27 cellular contexts compared by ENCODE assay signal in the genomic region with DNA sequence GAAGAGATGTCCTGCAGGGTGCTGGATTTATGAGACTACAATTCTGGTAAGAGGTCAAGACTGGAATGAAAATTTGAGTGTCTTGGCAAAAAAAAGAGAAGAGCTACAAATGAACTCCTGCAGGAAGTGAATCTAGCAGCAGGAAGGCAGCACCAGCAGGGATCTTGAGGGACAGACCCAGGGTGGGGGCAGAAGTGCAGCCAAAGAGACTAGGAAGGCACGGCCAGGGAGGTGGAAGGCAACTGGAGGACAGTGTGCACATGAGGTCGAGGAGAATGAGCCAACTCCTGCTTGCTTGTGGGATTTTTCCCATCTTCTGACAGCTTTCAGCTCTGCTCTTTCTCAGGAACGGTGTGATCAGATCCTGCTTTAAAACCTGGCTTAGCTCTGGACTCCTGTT.
"Had no signal": no experiment of that assay in that cellular context is flagged by ENCODE, and none has a peak within 500 bp of the region (broad histone marks: within the 10 kb centered on the region; RNA-seq: fewer than 3 reads in every experiment).

No MANE protein-coding gene starts in this region.

- H3K4me1 ChIP-seq: esophagus muscularis mucosa, foreskin keratinocyte, heart right ventricle, left ventricle myocardium inferior, pancreas, prostate gland had no signal

- H3K27ac Mint-ChIP-seq: activated CD4-positive, alpha-beta memory T cell treated with anti-CD3 and anti-CD28 coated beads for 36 hours; activated CD4-positive, alpha-beta T cell treated with anti-CD3 and anti-CD28 coated beads, Interleukin-2, amount 10 ng/mL, durations not matched to agents 24 days and 14 days; activated naive CD4-positive, alpha-beta T cell treated with anti-CD3 and anti-CD28 coated beads, Interleukin-2, amount 50 U/mL, for 24 hours; activated naive CD8-positive, alpha-beta T cell treated with anti-CD3 and anti-CD28 coated beads, Interleukin-2, amount 50 U/mL, for 24 hours; activated T-helper 2 cell treated with anti-CD3 and anti-CD28 coated beads, Interferon-gamma antibody, Interleukin-2, Interleukin-4, amounts not matched to agents 10 μg/mL and 5 μg/mL and 100 μg/mL, durations not matched to agents 14 hours and 24 hours and 36 hours; dendritic cell treated with granulocyte-macrophage colony-stimulating factor and Interleukin-4, amounts not matched to agents 40 ng/mL and 50 ng/mL, for 4 days; stimulated activated effector memory CD8-positive, alpha-beta T cell treated with anti-CD3 and anti-CD28 coated beads, Interleukin-12 subunit alpha, Interleukin-12 subunit beta, amount 100 ng/mL, for 72 hours; stimulated activated naive CD8-positive, alpha-beta T cell treated with anti-CD3 and anti-CD28 coated beads, Interleukin-15, Interleukin-2, amounts not matched to agents 100 ng/mL and 50 ng/mL, for 24 hours had no signal

- H3K4me3 Mint-ChIP-seq: activated CD4-positive, alpha-beta memory T cell treated with anti-CD3 and anti-CD28 coated beads for 36 hours; activated CD4-positive, alpha-beta T cell treated with anti-CD3 and anti-CD28 coated beads, Interleukin-2, amount 10 ng/mL, durations not matched to agents 24 days and 14 days; activated naive CD4-positive, alpha-beta T cell treated with anti-CD3 and anti-CD28 coated beads, Interleukin-2, amount 50 U/mL, for 24 hours; activated naive CD8-positive, alpha-beta T cell treated with anti-CD3 and anti-CD28 coated beads, Interleukin-2, amount 50 U/mL, for 24 hours; dendritic cell treated with granulocyte-macrophage colony-stimulating factor and Interleukin-4, amounts not matched to agents 40 ng/mL and 50 ng/mL, for 4 days; stimulated activated effector memory CD8-positive, alpha-beta T cell treated with anti-CD3 and anti-CD28 coated beads, Interleukin-12 subunit alpha, Interleukin-12 subunit beta, amount 100 ng/mL, for 72 hours; stimulated activated naive CD8-positive, alpha-beta T cell treated with anti-CD3 and anti-CD28 coated beads, Interleukin-15, Interleukin-2, amounts not matched to agents 100 ng/mL and 50 ng/mL, for 24 hours had no signal

- DNase-seq: activated CD4-positive, alpha-beta memory T cell treated with anti-CD3 and anti-CD28 coated beads for 36 hours; activated CD4-positive, alpha-beta T cell treated with anti-CD3 and anti-CD28 coated beads, Interleukin-2, amount 10 ng/mL, durations not matched to agents 24 days and 14 days; activated CD4-positive, CD25-positive, alpha-beta regulatory T cell treated with anti-CD3 and anti-CD28 coated beads, Interleukin-2, amount 50 U/mL, for 72 hours; activated naive CD8-positive, alpha-beta T cell treated with anti-CD3 and anti-CD28 coated beads, Interleukin-2, amount 50 U/mL, for 24 hours; activated T-cell treated with anti-CD3 and anti-CD28 coated beads, Interleukin-2, amount 50 U/mL, for 48 hours; foreskin keratinocyte; heart right ventricle; kidney glomerular epithelial cell; left ventricle myocardium inferior; mesendoderm; nucleus accumbens; pancreas; retina; stimulated activated CD4-positive, alpha-beta T cell treated with anti-CD3 and anti-CD28 coated beads, Interleukin-12 subunit alpha, Interleukin-12 subunit beta, amount 100 ng/mL, for 4 hours; stimulated activated CD4-positive, alpha-beta T cell treated with anti-CD3 and anti-CD28 coated beads, Interleukin-4, amount 100 ng/mL, for 1 hour; T-helper 9 cell; trophoblast cell had no signal

- H3K36me3 Mint-ChIP-seq: activated CD4-positive, alpha-beta memory T cell treated with anti-CD3 and anti-CD28 coated beads for 36 hours; activated naive CD4-positive, alpha-beta T cell treated with anti-CD3 and anti-CD28 coated beads, Interleukin-2, amount 50 U/mL, for 24 hours; stimulated activated effector memory CD8-positive, alpha-beta T cell treated with anti-CD3 and anti-CD28 coated beads, Interleukin-12 subunit alpha, Interleukin-12 subunit beta, amount 100 ng/mL, for 72 hours had no signal

- H3K4me1 Mint-ChIP-seq: activated CD4-positive, alpha-beta T cell treated with anti-CD3 and anti-CD28 coated beads, Interleukin-2, amount 10 ng/mL, durations not matched to agents 24 days and 14 days; activated naive CD4-positive, alpha-beta T cell treated with anti-CD3 and anti-CD28 coated beads, Interleukin-2, amount 50 U/mL, for 24 hours; activated naive CD8-positive, alpha-beta T cell treated with anti-CD3 and anti-CD28 coated beads, Interleukin-2, amount 50 U/mL, for 24 hours; stimulated activated effector memory CD8-positive, alpha-beta T cell treated with anti-CD3 and anti-CD28 coated beads, Interleukin-12 subunit alpha, Interleukin-12 subunit beta, amount 100 ng/mL, for 72 hours had no signal

- H3K27ac ChIP-seq: esophagus muscularis mucosa, foreskin keratinocyte, heart right ventricle, left ventricle myocardium inferior, pancreas, prostate gland, skin epidermis, thoracic aorta had no signal

- H3K9me3 ChIP-seq: esophagus muscularis mucosa, heart right ventricle, left ventricle myocardium inferior, pancreas, prostate gland, thoracic aorta had no signal

- H3K9me3 Mint-ChIP-seq: activated CD4-positive, alpha-beta memory T cell treated with anti-CD3 and anti-CD28 coated beads for 36 hours; activated CD4-positive, alpha-beta T cell treated with anti-CD3 and anti-CD28 coated beads, Interleukin-2, amount 10 ng/mL, durations not matched to agents 24 days and 14 days; activated naive CD4-positive, alpha-beta T cell treated with anti-CD3 and anti-CD28 coated beads, Interleukin-2, amount 50 U/mL, for 24 hours; activated naive CD8-positive, alpha-beta T cell treated with anti-CD3 and anti-CD28 coated beads, Interleukin-2, amount 50 U/mL, for 24 hours; activated T-helper 2 cell treated with anti-CD3 and anti-CD28 coated beads, Interferon-gamma antibody, Interleukin-2, Interleukin-4, amounts not matched to agents 10 μg/mL and 5 μg/mL and 100 μg/mL, durations not matched to agents 14 hours and 24 hours and 36 hours; dendritic cell treated with granulocyte-macrophage colony-stimulating factor and Interleukin-4, amounts not matched to agents 40 ng/mL and 50 ng/mL, for 4 days; stimulated activated effector memory CD8-positive, alpha-beta T cell treated with anti-CD3 and anti-CD28 coated beads, Interleukin-12 subunit alpha, Interleukin-12 subunit beta, amount 100 ng/mL, for 72 hours; stimulated activated naive CD8-positive, alpha-beta T cell treated with anti-CD3 and anti-CD28 coated beads, Interleukin-15, Interleukin-2, amounts not matched to agents 100 ng/mL and 50 ng/mL, for 24 hours had no signal

- ATAC-seq: activated naive CD8-positive, alpha-beta T cell treated with anti-CD3 and anti-CD28 coated beads, Interleukin-2, amount 50 U/mL, for 24 hours; foreskin keratinocyte; heart right ventricle; pancreas; sciatic nerve; stimulated activated effector memory CD8-positive, alpha-beta T cell treated with anti-CD3 and anti-CD28 coated beads, Interleukin-12 subunit alpha, Interleukin-12 subunit beta, amount 100 ng/mL, for 72 hours had no signal
